17 cellular contexts compared by ENCODE assay signal in the genomic region with DNA sequence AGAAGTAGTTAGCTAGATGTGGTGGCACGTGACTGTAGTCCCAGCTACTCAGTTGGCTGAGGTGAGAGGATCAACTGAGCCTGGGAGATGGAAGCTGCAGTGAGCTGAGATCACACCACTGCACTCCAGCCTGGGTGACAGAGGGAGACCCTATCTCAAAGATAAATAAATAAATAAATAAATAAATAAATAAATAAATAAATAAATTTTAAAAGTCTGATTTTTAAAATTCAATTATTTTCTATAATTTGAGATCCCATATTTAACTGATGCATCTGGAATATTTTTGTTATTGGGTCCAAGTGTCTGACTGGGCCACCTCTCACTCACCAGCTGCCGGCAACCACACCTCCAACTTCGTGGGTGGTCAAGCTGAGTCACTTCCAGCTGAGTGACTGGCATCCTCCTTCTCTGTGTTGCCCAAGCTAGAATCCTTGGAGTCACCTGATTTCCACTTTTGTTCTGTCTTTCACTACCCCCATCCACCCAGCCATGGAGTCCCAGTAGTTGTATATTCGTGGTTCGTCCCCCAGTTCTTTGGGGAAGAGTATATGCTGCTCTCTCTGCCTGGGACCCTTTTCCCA.
DNase-seq lines count a peak whose midpoint lies in the region; ATAC-seq and TF ChIP-seq lines count a peak whose summit lies in the region.
"Had no signal": no experiment of that assay in that cellular context is flagged by ENCODE, and none has a peak within 500 bp of the region (broad histone marks: within the 10 kb centered on the region; RNA-seq: fewer than 3 reads in every experiment).

No MANE protein-coding gene starts in this region.

- no peak overlapping the region for H3K4me2 ChIP-seq in GM23248 (ENCODE audit: unreplicated experiment)
- H3K4me2 ChIP-seq in PC-3 (ENCODE audit: low read length), result no peak overlapping the region
- H3K4me2 ChIP-seq in neural progenitor cell, result no peak overlapping the region

- H3K4me3 Mint-ChIP-seq in neural progenitor cell, result no peak overlapping the region
- H3K4me3 Mint-ChIP-seq: CD4-positive, alpha-beta T cell; memory B cell had no signal

- peaks cover 4% of the 10 kb centered on the region for H3K9me3 Mint-ChIP-seq in neural progenitor cell
- H3K9me3 Mint-ChIP-seq: CD4-positive, alpha-beta T cell had no signal

- H4K20me1 ChIP-seq in GM23248 (ENCODE audit: insufficient read depth), result no peaks in the 10 kb centered on the region
- H4K20me1 ChIP-seq in PC-3 (ENCODE audit: low read length), result no peaks in the 10 kb centered on the region
- no peaks in the 10 kb centered on the region for H4K20me1 ChIP-seq in neural progenitor cell (ENCODE audit: low read depth)

- H3K36me3 ChIP-seq in GM23248 (ENCODE audit: low read depth) (no peaks in the 10 kb centered on the region), PC-3 (ENCODE audit: low read depth, low read length) (no peaks in the 10 kb centered on the region), neural progenitor cell (no peaks in the 10 kb centered on the region)
- H3K36me3 ChIP-seq: cardiac muscle cell, spleen had no signal

- ATAC-seq in PC-3, result peak; percentile 66

- H3K4me1 ChIP-seq in GM23248 (ENCODE audit: insufficient read depth) (peaks cover 19% of the 10 kb centered on the region), PC-3 (ENCODE audit: insufficient read depth, low read length) (0 out of 2 replicates have a peak, but pooled peaks cover 4% of the 10 kb centered on the region), neural progenitor cell (no peaks in the 10 kb centered on the region)
- H3K4me1 ChIP-seq: spleen had no signal

- in situ Hi-C loops in GM23248 (cut with MboI), result no loop called here

- intact Hi-C loops in PC-3 (cut with micrococcal nuclease) (no loop called here), head of caudate nucleus (cut with DNase I) (no loop called here)

- no peaks in the 10 kb centered on the region for H3K4me1 Mint-ChIP-seq in neural progenitor cell
- H3K4me1 Mint-ChIP-seq: memory B cell had no signal

- TF ChIP-seq CTCF in PC-3 (conservative IDR thresholded peaks at IDR 0.05; ENCODE audit: low read depth, low read length) (no peak), choroid plexus epithelial cell (conservative IDR thresholded peaks at IDR 0.05; ENCODE audit: low read depth, low read length) (no peak), neural progenitor cell (IDR thresholded peaks at IDR 0.05) (no peak)

- H3K9me3 ChIP-seq in GM23248 (ENCODE audit: low read depth) (no peaks in the 10 kb centered on the region), PC-3 (ENCODE audit: low read length) (no peaks in the 10 kb centered on the region), neural progenitor cell (ENCODE audit: low read depth) (no peaks in the 10 kb centered on the region)

- H3K27ac ChIP-seq in GM23248 (no peak overlapping the region), PC-3 (ENCODE audit: low read length) (no peak overlapping the region), neural progenitor cell (no peak overlapping the region)
- H3K27ac ChIP-seq: cardiac muscle cell, spleen had no signal

- WGBS in GM23248 (ENCODE audit: low coverage in 1 of 2, low lambda C conversion rate in 2 of 2, missing lambda C conversion rate in 2 of 2), 2 experiments, result 55 to 59% methylated on average over 5 of the region's 5 CpGs

- H3K27ac Mint-ChIP-seq in neural progenitor cell, result no peak overlapping the region
- H3K27ac Mint-ChIP-seq: CD4-positive, alpha-beta T cell; memory B cell had no signal

- H3K79me2 ChIP-seq in GM23248 (ENCODE audit: insufficient read depth), result no peaks in the 10 kb centered on the region
- H3K79me2 ChIP-seq in PC-3 (ENCODE audit: low read length), result no peaks in the 10 kb centered on the region
- no peaks in the 10 kb centered on the region for H3K79me2 ChIP-seq in neural progenitor cell (ENCODE audit: low read depth)

- H3K36me3 Mint-ChIP-seq in neural progenitor cell, result no peaks in the 10 kb centered on the region
- H3K36me3 Mint-ChIP-seq: memory B cell had no signal

- CTCF ChIA-PET in PC-3 (lab: Charles Lee), result no interaction called here
- CTCF ChIA-PET in HEK293T (lab: Yijun Ruan, JAX), result no interaction called here

- DNase-seq in GM23248, result peak; percentile 76
- DNase-seq in PC-3, result peak; percentile 78
- DNase-seq in choroid plexus epithelial cell (ENCODE audit: low read depth), result peak; percentile 28
- DNase-seq in neural progenitor cell (ENCODE audit: low spot score), result peak; percentile 20
- DNase-seq in central memory CD4-positive, alpha-beta T cell, result no peak
- DNase-seq in stimulated activated CD8-positive, alpha-beta memory T cell treated with anti-CD3 and anti-CD28 coated beads, Interleukin-4, amount 100 ng/mL, for 48 hours, result no peak
- no peak for DNase-seq in HEK293T (ENCODE audit: extremely low spot score)
- DNase-seq in head of caudate nucleus, result no peak
- DNase-seq: activated CD4-positive, alpha-beta T cell treated with anti-CD3 and anti-CD28 coated beads, Interleukin-2, amount 50 U/mL, for 48 hours; activated effector memory CD4-positive, alpha-beta T cell treated with anti-CD3 and anti-CD28 coated beads, Interleukin-2, amount 50 U/mL, for 16 hours; CD4-positive, alpha-beta T cell; NCI-H1092 treated with DMSO at 0.1 percent for 48 hours; spleen; substantia nigra; T-helper 2 cell had no signal

- H3K27me3 Mint-ChIP-seq in neural progenitor cell (ENCODE audit: insufficient read depth, low read depth), result no peaks in the 10 kb centered on the region
- H3K27me3 Mint-ChIP-seq: memory B cell had no signal

- no peak overlapping the region for H3K4me3 ChIP-seq in GM23248
- H3K4me3 ChIP-seq in PC-3 (ENCODE audit: low read length), result no peak overlapping the region
- no peak overlapping the region for H3K4me3 ChIP-seq in choroid plexus epithelial cell (ENCODE audit: low read depth, low read length)
- no peak overlapping the region for H3K4me3 ChIP-seq in neural progenitor cell
- H3K4me3 ChIP-seq: cardiac muscle cell, spleen had no signal

- no TSS peak for BruUV-seq in PC-3 (replicated peaks; lab: Mats Ljungman, UMichigan)

- peaks cover 12% of the 10 kb centered on the region; the same call in 1 of the 2 replicates for H3F3A ChIP-seq in GM23248 (ENCODE audit: insufficient read depth)
- H3F3A ChIP-seq in PC-3 (ENCODE audit: low read length, unreplicated experiment), result no peaks in the 10 kb centered on the region
- no peaks in the 10 kb centered on the region for H3F3A ChIP-seq in neural progenitor cell (ENCODE audit: low read depth)

- H3K9ac ChIP-seq in GM23248, result no peak overlapping the region
- H3K9ac ChIP-seq in PC-3 (ENCODE audit: low read length), result no peak overlapping the region
- no peak overlapping the region for H3K9ac ChIP-seq in neural progenitor cell

- POLR2A ChIA-PET in PC-3 (lab: Charles Lee; ENCODE audit: unreplicated experiment), result no interaction called here
- POLR2A ChIA-PET in HEK293T (lab: Yijun Ruan, JAX), result no interaction called here

- H3K9me2 ChIP-seq in GM23248 (ENCODE audit: insufficient read depth) (no peaks in the 10 kb centered on the region), PC-3 (replicated peaks; ENCODE audit: low read length) (no peaks in the 10 kb centered on the region)

- no peaks in the 10 kb centered on the region for H3K27me3 ChIP-seq in GM23248 (replicated peaks; ENCODE audit: insufficient read depth)
- peaks cover 31% of the 10 kb centered on the region for H3K27me3 ChIP-seq in PC-3 (ENCODE audit: low read length)
- no peaks in the 10 kb centered on the region for H3K27me3 ChIP-seq in neural progenitor cell
- H3K27me3 ChIP-seq: cardiac muscle cell, spleen had no signal

- H2AFZ ChIP-seq in GM23248 (no peak overlapping the region), PC-3 (ENCODE audit: low read length) (no peak overlapping the region), neural progenitor cell (replicated peaks) (no peak overlapping the region)

TF ChIP-seq in HEK293T, 16 proteins besides CTCF, POLR2A, EP300 and RAD21:
- no peak for TF ChIP-seq NFRKB (IDR thresholded peaks at IDR 0.05)
- TF ChIP-seq FOXA1 (IDR thresholded peaks at IDR 0.05), result no peak
- no peak for TF ChIP-seq CTBP1 (IDR thresholded peaks at IDR 0.05; ENCODE audit: borderline replicate concordance)
- no peak for TF ChIP-seq ARNT (IDR thresholded peaks at IDR 0.05)
- TF ChIP-seq TARDBP (IDR thresholded peaks at IDR 0.05), result no peak
- TF ChIP-seq, protein P1, sequence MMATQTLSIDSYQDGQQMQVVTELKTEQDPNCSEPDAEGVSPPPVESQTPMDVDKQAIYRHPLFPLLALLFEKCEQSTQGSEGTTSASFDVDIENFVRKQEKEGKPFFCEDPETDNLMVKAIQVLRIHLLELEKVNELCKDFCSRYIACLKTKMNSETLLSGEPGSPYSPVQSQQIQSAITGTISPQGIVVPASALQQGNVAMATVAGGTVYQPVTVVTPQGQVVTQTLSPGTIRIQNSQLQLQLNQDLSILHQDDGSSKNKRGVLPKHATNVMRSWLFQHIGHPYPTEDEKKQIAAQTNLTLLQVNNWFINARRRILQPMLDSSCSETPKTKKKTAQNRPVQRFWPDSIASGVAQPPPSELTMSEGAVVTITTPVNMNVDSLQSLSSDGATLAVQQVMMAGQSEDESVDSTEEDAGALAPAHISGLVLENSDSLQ (IDR thresholded peaks at IDR 0.05), result no peak
- no peak for TF ChIP-seq SP1 (IDR thresholded peaks at IDR 0.05)
- TF ChIP-seq BHLHE40 (IDR thresholded peaks at IDR 0.05; ENCODE audit: borderline replicate concordance), result no peak
- no peak for TF ChIP-seq LEF1 (IDR thresholded peaks at IDR 0.05; ENCODE audit: borderline replicate concordance)
- no peak for TF ChIP-seq FOXK2 (IDR thresholded peaks at IDR 0.05)
- TF ChIP-seq FOXM1 (IDR thresholded peaks at IDR 0.05; ENCODE audit: borderline replicate concordance), result no peak
- no peak for TF ChIP-seq ZNF384 (IDR thresholded peaks at IDR 0.05)
- TF ChIP-seq L3MBTL2 (conservative IDR thresholded peaks at IDR 0.05), result no peak
- TF ChIP-seq HDGF (IDR thresholded peaks at IDR 0.05; ENCODE audit: borderline replicate concordance), result no peak
- no peak for TF ChIP-seq SUZ12 (IDR thresholded peaks at IDR 0.05)
- TF ChIP-seq ELF4 (IDR thresholded peaks at IDR 0.05), result no peak
TF ChIP-seq in HEK293T: peak in this region for 0.

Comparison
In these comparisons a context has a peak if more than half of its experiments do, and no peak if none do; other contexts are left out.
1. DNase-seq: peak in GM23248 (single experiment), PC-3 (single experiment), choroid plexus epithelial cell (single experiment) and neural progenitor cell (single experiment); none in central memory CD4-positive, alpha-beta T cell (single experiment), stimulated activated CD8-positive, alpha-beta memory T cell treated with anti-CD3 and anti-CD28 coated beads, Interleukin-4, amount 100 ng/mL, for 48 hours (single experiment), HEK293T (single experiment) and head of caudate nucleus (0 of 42).